Comparison of ENCODE assay signal across 1 cellular context in the genomic region with DNA sequence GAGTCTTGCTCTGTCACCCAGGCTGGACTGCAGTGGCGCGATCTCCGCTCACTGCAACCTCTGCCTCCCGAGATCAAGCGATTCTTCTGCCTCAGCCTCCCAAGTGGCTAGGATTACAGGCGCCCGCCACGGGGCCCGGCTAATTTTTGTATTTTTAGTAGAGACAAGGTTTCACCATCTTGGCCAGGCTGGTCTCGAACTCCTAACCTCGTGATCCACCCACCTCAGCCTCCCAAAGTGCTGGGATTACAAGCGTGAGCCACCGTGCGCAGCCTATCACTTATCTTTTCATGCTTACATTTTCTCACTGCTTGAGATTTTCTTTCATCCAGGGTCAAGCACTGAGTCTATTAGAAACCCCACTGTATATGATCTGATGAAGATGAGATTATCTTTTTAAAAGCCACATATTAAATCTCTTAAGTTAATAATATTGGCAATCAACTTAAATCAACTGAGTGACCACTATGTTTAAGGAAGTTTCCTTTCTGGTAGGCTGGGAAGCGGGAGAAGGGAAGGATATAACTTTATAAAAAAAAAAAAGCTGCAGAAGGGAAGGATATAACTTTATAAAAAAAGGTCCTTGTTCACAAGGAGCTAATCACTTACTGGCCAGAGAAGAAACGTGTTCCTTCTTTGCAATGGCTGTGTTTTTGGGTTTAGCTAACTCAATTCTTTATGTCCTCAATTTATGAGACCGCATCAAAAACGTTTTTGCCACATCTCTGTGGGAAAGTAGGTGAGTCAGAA.
TF ChIP-seq lines count a peak whose summit lies in the region.

No MANE protein-coding gene starts in this region.

TF ChIP-seq in GM23338, 12 proteins besides CTCF, POLR2A, EP300 and RAD21 (continued from another document):
- no peak for TF ChIP-seq ZNF462 (CRISPR knock-in tag; IDR thresholded peaks at IDR 0.05)
TF ChIP-seq in GM23338: peak in this region for 0.
